In the genomic region with DNA sequence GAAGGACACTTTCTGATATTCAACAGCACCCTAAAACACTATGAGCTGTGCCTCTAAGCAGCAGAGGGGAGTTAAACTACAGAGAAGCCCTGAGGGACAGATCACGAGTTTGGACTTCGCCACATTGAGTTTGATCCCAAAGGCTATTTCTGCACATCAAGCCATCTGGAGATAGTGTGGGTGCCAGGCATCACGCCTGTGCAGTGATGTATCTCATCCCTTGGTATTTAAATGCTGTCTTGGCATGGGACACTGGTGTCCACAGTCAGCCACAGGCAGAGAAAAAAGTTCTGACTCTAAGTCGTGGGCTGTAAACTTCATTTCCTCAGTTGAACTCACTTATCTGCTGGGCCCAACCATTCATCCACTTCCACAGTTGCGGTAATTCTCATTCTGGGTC, we compare ENCODE assay signal across 29 cellular contexts.
"Had no signal": no experiment of that assay in that cellular context is flagged by ENCODE, and none has a peak within 500 bp of the region (broad histone marks: within the 10 kb centered on the region; RNA-seq: fewer than 3 reads in every experiment).

No MANE protein-coding gene starts in this region.

- H3K9me3 ChIP-seq: neutrophil, psoas muscle, right lobe of liver, testis, thyroid gland, upper lobe of right lung had no signal

- H3K27ac Mint-ChIP-seq: mesothelial cell of epicardium; naive thymus-derived CD4-positive, alpha-beta T cell; nephron; neural progenitor cell; stimulated activated memory B cell treated with anti-CD40 and anti-IgM and Interleukin-4, amounts not matched to agents 10 μg/mL and 1 μg/mL and 100 μg/mL, for 72 hours; stimulated activated naive CD8-positive, alpha-beta T cell treated with anti-CD3 and anti-CD28 coated beads, Interleukin-15, amount 100 ng/mL, for 72 hours had no signal

- H3K27me3 ChIP-seq: left lung, neural progenitor cell, neutrophil, right lobe of liver, testis, thyroid gland, upper lobe of right lung had no signal

- H3K36me3 ChIP-seq: left lung, neural progenitor cell, neutrophil, right lobe of liver, thyroid gland, upper lobe of right lung had no signal

- H3K9me3 Mint-ChIP-seq: mesothelial cell of epicardium; nephron; neural progenitor cell; stimulated activated memory B cell treated with anti-CD40 and anti-IgM and Interleukin-4, amounts not matched to agents 10 μg/mL and 1 μg/mL and 100 μg/mL, for 72 hours; stimulated activated naive CD8-positive, alpha-beta T cell treated with anti-CD3 and anti-CD28 coated beads, Interleukin-15, amount 100 ng/mL, for 72 hours had no signal

- H3K4me1 ChIP-seq: left lung, neural progenitor cell, parathyroid adenoma, psoas muscle, right lobe of liver, testis, thyroid gland, upper lobe of right lung had no signal

- H3K4me3 ChIP-seq: left lung, lung, mucosa of descending colon, neural progenitor cell, psoas muscle, right lobe of liver, smooth muscle cell, testis, thyroid gland, upper lobe of right lung had no signal

- H3K36me3 Mint-ChIP-seq: mesothelial cell of epicardium; naive thymus-derived CD4-positive, alpha-beta T cell; neural progenitor cell; stimulated activated memory B cell treated with anti-CD40 and anti-IgM and Interleukin-4, amounts not matched to agents 10 μg/mL and 1 μg/mL and 100 μg/mL, for 72 hours had no signal

- H3K27me3 Mint-ChIP-seq: naive thymus-derived CD4-positive, alpha-beta T cell; stimulated activated memory B cell treated with anti-CD40 and anti-IgM and Interleukin-4, amounts not matched to agents 10 μg/mL and 1 μg/mL and 100 μg/mL, for 72 hours; stimulated activated naive CD8-positive, alpha-beta T cell treated with anti-CD3 and anti-CD28 coated beads, Interleukin-15, amount 100 ng/mL, for 72 hours had no signal

- DNase-seq: head of caudate nucleus; hippocampal formation; kidney; left colon; left lung; mesendoderm; mucosa of descending colon; naive thymus-derived CD4-positive, alpha-beta T cell; occipital lobe; psoas muscle; right lobe of liver; stimulated activated CD4-positive, alpha-beta T cell treated with anti-CD3 and anti-CD28 coated beads, Interleukin-1b, Interleukin-23, amount 100 ng/mL, for 48 hours; stimulated activated CD4-positive, alpha-beta T cell treated with anti-CD3 and anti-CD28 coated beads, Interleukin-2, amount 100 ng/mL, for 48 hours; stimulated activated CD4-positive, alpha-beta T cell treated with anti-CD3 and anti-CD28 coated beads, Interleukin-4, amount 100 ng/mL, for 4 hours; stimulated activated CD8-positive, alpha-beta memory T cell treated with anti-CD3 and anti-CD28 coated beads, Interleukin-4, amount 100 ng/mL, for 48 hours; stimulated activated naive CD4-positive, alpha-beta T cell treated with Interleukin-2 at 50 U/mL for 16 hours; stimulated activated naive CD8-positive, alpha-beta T cell treated with anti-CD3 and anti-CD28 coated beads, Interleukin-15, amount 100 ng/mL, for 72 hours; testis; thyroid gland; trophoblast cell; upper lobe of right lung had no signal

- H3K27ac ChIP-seq: left lung, neural progenitor cell, neutrophil, parathyroid adenoma, psoas muscle, right lobe of liver, testis, thyroid gland, upper lobe of right lung had no signal

- H3K4me3 Mint-ChIP-seq: mesothelial cell of epicardium; naive thymus-derived CD4-positive, alpha-beta T cell; nephron; neural progenitor cell; stimulated activated memory B cell treated with anti-CD40 and anti-IgM and Interleukin-4, amounts not matched to agents 10 μg/mL and 1 μg/mL and 100 μg/mL, for 72 hours; stimulated activated naive CD8-positive, alpha-beta T cell treated with anti-CD3 and anti-CD28 coated beads, Interleukin-15, amount 100 ng/mL, for 72 hours had no signal

- H3K4me1 Mint-ChIP-seq: naive thymus-derived CD4-positive, alpha-beta T cell; nephron; neural progenitor cell; stimulated activated memory B cell treated with anti-CD40 and anti-IgM and Interleukin-4, amounts not matched to agents 10 μg/mL and 1 μg/mL and 100 μg/mL, for 72 hours; stimulated activated naive CD8-positive, alpha-beta T cell treated with anti-CD3 and anti-CD28 coated beads, Interleukin-15, amount 100 ng/mL, for 72 hours had no signal

- ATAC-seq: left colon; left lung; mucosa of descending colon; naive thymus-derived CD4-positive, alpha-beta T cell; psoas muscle; right lobe of liver; stimulated activated memory B cell treated with anti-CD40 and anti-IgM and Interleukin-4, amounts not matched to agents 10 μg/mL and 1 μg/mL and 100 μg/mL, for 72 hours; stimulated activated naive CD8-positive, alpha-beta T cell treated with anti-CD3 and anti-CD28 coated beads, Interleukin-15, amount 100 ng/mL, for 72 hours; upper lobe of right lung had no signal
